ENCODE assay signal across 13 cellular contexts in genomic region chr15:80509800-80510199, GRCh38.
"Had no signal": no experiment of that assay in that cellular context is flagged by ENCODE, and none has a peak within 500 bp of the region (broad histone marks: within the 10 kb centered on the region; RNA-seq: fewer than 3 reads in every experiment).

No MANE protein-coding gene starts in this region.

- H3K27ac Mint-ChIP-seq: activated B cell treated with CpG ODN at 0.5 μM for 24 hours; naive B cell; T-helper 2 cell treated with Interferon-gamma antibody and Interleukin-4, amounts not matched to agents 5 μg/mL and 100 μg/mL, for 36 hours had no signal

- ATAC-seq: body of pancreas, esophagus mucosa, left lobe of liver, pancreas, Right ventricle myocardium inferior, sciatic nerve had no signal

- H3K4me1 ChIP-seq: body of pancreas, pancreas had no signal

- H3K27me3 ChIP-seq: body of pancreas, pancreas, transverse colon had no signal

- H3K27ac ChIP-seq: body of pancreas, coronary artery, pancreas, transverse colon had no signal

- H3K4me3 ChIP-seq: body of pancreas, coronary artery, pancreas, transverse colon had no signal

- H3K9me3 Mint-ChIP-seq: activated B cell treated with CpG ODN at 0.5 μM for 24 hours; T-helper 2 cell treated with Interferon-gamma antibody and Interleukin-4, amounts not matched to agents 5 μg/mL and 100 μg/mL, for 36 hours had no signal

- H3K9me3 ChIP-seq: body of pancreas, pancreas, transverse colon had no signal

- H3K36me3 ChIP-seq: pancreas, transverse colon had no signal

- DNase-seq: activated B cell treated with CpG ODN at 0.5 μM for 24 hours; amniotic stem cell; body of pancreas; central memory CD4-positive, alpha-beta T cell; naive B cell; pancreas; transverse colon had no signal
